Comparison of ENCODE assay signal across 14 cellular contexts in genomic region chr3:10238330-10238995, GRCh38. TPM values are rescaled to one million over a fixed set of nuclear protein-coding genes. Genes with fewer than 3 reads are reported as not detected.
DNase-seq lines count a peak whose midpoint lies in the region; ATAC-seq, FAIRE-seq and TF ChIP-seq lines count a peak whose summit lies in the region.
"Had no signal": no experiment of that assay in that cellular context is flagged by ENCODE, and none has a peak within 500 bp of the region (broad histone marks: within the 10 kb centered on the region; RNA-seq: fewer than 3 reads in every experiment).

No MANE protein-coding gene starts in this region.

- H3K18ac ChIP-seq in H1 (ENCODE audit: extremely low read depth, low read length): no peak overlapping the region

- H3K4me1 Mint-ChIP-seq in activated CD4-positive, alpha-beta memory T cell treated with anti-CD3 and anti-CD28 coated beads, Interleukin-2, amount 10 ng/mL, durations not matched to agents 7 days and 5 days: peaks cover 57% of the 10 kb centered on the region

- H3K4me2 ChIP-seq in BLaER1 treated with 17β-estradiol and CSF1 and Interleukin-3, amounts not matched to agents 10 nM and 100 nM: peak overlapping the region in 6 of 11 experiments; percentile 31 to 68 (median 54); a peak in 11 of 22 replicates
- no peak overlapping the region for H3K4me2 ChIP-seq in H1 (ENCODE audit: insufficient read depth in 1 of 2, low read depth in 2 of 2, low read length in 2 of 2)

- H4K8ac ChIP-seq in H1 (ENCODE audit: extremely low read depth, insufficient read depth, low read length): no peak overlapping the region

- H4K5ac ChIP-seq in H1 (ENCODE audit: insufficient read length, low read depth, low read length): no peak overlapping the region

- H3K9ac ChIP-seq in BLaER1 treated with 17β-estradiol and CSF1 and Interleukin-3, amounts not matched to agents 10 nM and 100 nM: peak overlapping the region in 5 of 11 experiments; percentile 0 to 39 (median 7); a peak in 1 of 22 replicates
- H3K9ac ChIP-seq in H1 (replicated peaks in 1 of 4; ENCODE audit: extremely low read depth in 1 of 4, low read depth in 3 of 4, low read length in 3 of 4): no peak overlapping the region

- no peaks in the 10 kb centered on the region for H3K27me3 ChIP-seq in BLaER1 treated with 17β-estradiol and CSF1 and Interleukin-3, amounts not matched to agents 10 nM and 100 nM
- no peaks in the 10 kb centered on the region for H3K27me3 ChIP-seq in HL-60 (ENCODE audit: insufficient read depth, poor library complexity, severe bottlenecking)
- H3K27me3 ChIP-seq in H1 (replicated peaks in 1 of 4; ENCODE audit: control insufficient read depth in 3 of 4, extremely low read depth in 1 of 4, insufficient read depth in 3 of 4, low read length in 3 of 4): no peaks in the 10 kb centered on the region
- H3K27me3 ChIP-seq: esophagus muscularis mucosa had no signal

- H2BK15ac ChIP-seq in H1 (ENCODE audit: low read length): no peak overlapping the region

- no peaks in the 10 kb centered on the region for H3K79me1 ChIP-seq in H1 (ENCODE audit: low read depth, low read length)

- no peak for TF ChIP-seq EP300 in H1 (IDR thresholded peaks at IDR 0.05; ENCODE audit: borderline replicate concordance in 1 of 2, low read depth in 2 of 2, low read length in 2 of 2)

- H3K23me2 ChIP-seq in H1 (ENCODE audit: low read depth, low read length): no peaks in the 10 kb centered on the region; the same call in 1 of the 2 replicates

- peaks cover 4% of the 10 kb centered on the region for H3K9me3 Mint-ChIP-seq in activated CD4-positive, alpha-beta memory T cell treated with anti-CD3 and anti-CD28 coated beads, Interleukin-2, amount 10 ng/mL, durations not matched to agents 7 days and 5 days

- DNase-seq in HL-60 (ENCODE audit: low read depth in 1 of 2, low spot score in 1 of 2): peak in 1 of 2 experiments; percentile 39
- DNase-seq in activated CD4-positive, alpha-beta memory T cell treated with anti-CD3 and anti-CD28 coated beads, Interleukin-2, amount 10 ng/mL, durations not matched to agents 7 days and 5 days: peak; percentile 68
- no peak for DNase-seq in H1 (ENCODE audit: low read depth in 1 of 2, low spot score in 2 of 2)
- DNase-seq in dermis blood vessel endothelial cell: no peak
- no peak for DNase-seq in iPS-NIHi7 (ENCODE audit: extremely low spot score)
- DNase-seq: caudate nucleus, Karpas-422, mesendoderm had no signal

- H3K4me3 Mint-ChIP-seq in activated CD4-positive, alpha-beta memory T cell treated with anti-CD3 and anti-CD28 coated beads, Interleukin-2, amount 10 ng/mL, durations not matched to agents 7 days and 5 days: no peak overlapping the region

- H3K79me2 ChIP-seq in H1 (ENCODE audit: control insufficient read depth in 1 of 2, insufficient read depth in 2 of 2, low read length in 2 of 2): no peaks in the 10 kb centered on the region

- CTCF ChIA-PET in activated CD4-positive, alpha-beta memory T cell treated with anti-CD3 and anti-CD28 coated beads, Interleukin-2, amount 10 ng/mL, durations not matched to agents 7 days and 5 days (lab: Charles Lee): interaction anchor here (0.6 to 1.5 kb wide), 4 partner anchors 10 to 122 kb away, joined by 3 to 9 read pairs (median 4); partner anchors contain the start of gene TATDN2
- CTCF ChIA-PET in H1 (lab: Charles Lee; ENCODE audit: partially characterized antibody): interaction anchor here (0.9 to 1.1 kb wide), 2 partner anchors 10 to 51 kb away, joined by 3 read pairs; partner anchors contain the start of gene TATDN2

- POLR2A ChIA-PET in activated CD4-positive, alpha-beta memory T cell treated with anti-CD3 and anti-CD28 coated beads, Interleukin-2, amount 10 ng/mL, durations not matched to agents 7 days and 5 days (lab: Charles Lee): interaction anchor here (0.6 to 2.2 kb wide), 7 partner anchors 10 to 97 kb away, joined by 3 to 15 read pairs (median 4); partner anchors contain the start of genes TATDN2 and VHL
- POLR2A ChIA-PET in H1 (lab: Charles Lee; ENCODE audit: partially characterized antibody): interaction anchor here (0.6 to 0.9 kb wide), 3 partner anchors 10 to 11 kb away, joined by 3 read pairs; partner anchors contain the start of gene TATDN2

- no peaks in the 10 kb centered on the region for H3K27me3 Mint-ChIP-seq in activated CD4-positive, alpha-beta memory T cell treated with anti-CD3 and anti-CD28 coated beads, Interleukin-2, amount 10 ng/mL, durations not matched to agents 7 days and 5 days

- H3K4me3 ChIP-seq in BLaER1 treated with 17β-estradiol and CSF1 and Interleukin-3, amounts not matched to agents 10 nM and 100 nM: no peak overlapping the region
- H3K4me3 ChIP-seq in HL-60 (replicated peaks; ENCODE audit: insufficient read depth, low read length) (no peak overlapping the region), H1 (ENCODE audit: extremely low read depth in 1 of 4, insufficient read depth in 2 of 4, low read depth in 3 of 4, low read length in 4 of 4) (no peak overlapping the region)
- H3K4me3 ChIP-seq: esophagus muscularis mucosa had no signal

- TF ChIP-seq CTCF in HL-60 (IDR thresholded peaks at IDR 0.05; ENCODE audit: insufficient read depth, low read length) (no peak), H1 (IDR thresholded peaks at IDR 0.05; ENCODE audit: control extremely low read depth in 1 of 3, insufficient read depth in 1 of 3, low read depth in 1 of 3, low read length in 3 of 3) (no peak)

- H2BK120ac ChIP-seq in H1 (replicated peaks; ENCODE audit: low read depth, low read length): no peak overlapping the region

- no peak overlapping the region for H2BK5ac ChIP-seq in H1 (ENCODE audit: low read depth, low read length)

- H3K56ac ChIP-seq in H1 (replicated peaks; ENCODE audit: insufficient read length, low read depth, low read length): no peak overlapping the region

- peaks cover 38% of the 10 kb centered on the region for H3K36me3 Mint-ChIP-seq in activated CD4-positive, alpha-beta memory T cell treated with anti-CD3 and anti-CD28 coated beads, Interleukin-2, amount 10 ng/mL, durations not matched to agents 7 days and 5 days (ENCODE audit: low read depth)

- no peak for TF ChIP-seq RAD21 in H1 (IDR thresholded peaks at IDR 0.05 in 1 of 2, conservative IDR thresholded peaks at IDR 0.05 in 1 of 2; ENCODE audit: low read depth in 2 of 2, low read length in 2 of 2)

- H2BK12ac ChIP-seq in H1 (ENCODE audit: low read depth, low read length): no peak overlapping the region

- 82% methylated on average over 10 of the region's 14 CpGs; no CpG with 5 or more reads in 1 of the 2 experiments for whole genome bisulfite sequencing in H1 (ENCODE audit: extremely low coverage in 1 of 2, insufficient coverage in 1 of 2, insufficient read length in 1 of 2, insufficient replicate concordance in 2 of 2, low coverage in 1 of 2, low lambda C conversion rate in 2 of 2, missing lambda C conversion rate in 1 of 2), 2 experiments

- H3K4me1 ChIP-seq in BLaER1 treated with 17β-estradiol and CSF1 and Interleukin-3, amounts not matched to agents 10 nM and 100 nM: peaks cover 16 to 58% (median 48%) of the 10 kb centered on the region in 10 experiments
- H3K4me1 ChIP-seq in H1 (replicated peaks in 1 of 4; ENCODE audit: control insufficient read depth in 3 of 4, insufficient read depth in 4 of 4, low read length in 3 of 4): peaks cover 0 to 2% (median 1%) of the 10 kb centered on the region in 4 experiments; a peak in 1 of 7 replicates
- H3K4me1 ChIP-seq: esophagus muscularis mucosa had no signal

- TF ChIP-seq POLR2A in H1 (IDR thresholded peaks at IDR 0.05; ENCODE audit: control extremely low read depth in 1 of 2, low read depth in 2 of 2, low read length in 2 of 2): no peak

- H3K14ac ChIP-seq in H1 (ENCODE audit: insufficient read length): no peak overlapping the region

- no peak overlapping the region for H4K91ac ChIP-seq in H1 (replicated peaks; ENCODE audit: insufficient read length, low read length)

- no peak overlapping the region for H3K23ac ChIP-seq in H1 (ENCODE audit: insufficient read length)

- H3K9me3 ChIP-seq in BLaER1 treated with 17β-estradiol and CSF1 and Interleukin-3, amounts not matched to agents 10 nM and 100 nM (replicated peaks in 1 of 11): peaks cover 0 to 26% (median 5%) of the 10 kb centered on the region in 11 experiments; a peak in 6 of 22 replicates
- no peaks in the 10 kb centered on the region for H3K9me3 ChIP-seq in H1 (ENCODE audit: insufficient read depth in 2 of 2, low read depth in 1 of 2, low read length in 1 of 2)
- H3K9me3 ChIP-seq: esophagus muscularis mucosa had no signal

- FAIRE-seq in H1 (lab: Jason Lieb, UNC): no peak

- H2AK5ac ChIP-seq in H1 (ENCODE audit: low read depth, low read length): no peak overlapping the region

- peaks cover 14 to 83% (median 72%) of the 10 kb centered on the region in 11 experiments; a peak in 20 of 22 replicates for H3K36me3 ChIP-seq in BLaER1 treated with 17β-estradiol and CSF1 and Interleukin-3, amounts not matched to agents 10 nM and 100 nM
- peaks cover 0 to 2% (median 0%) of the 10 kb centered on the region in 4 experiments; a peak in 1 of 8 replicates for H3K36me3 ChIP-seq in H1 (ENCODE audit: control insufficient read depth in 2 of 4, insufficient read depth in 4 of 4, low read length in 3 of 4)

- H4K20me1 ChIP-seq in BLaER1 treated with 17β-estradiol and CSF1 and Interleukin-3, amounts not matched to agents 10 nM and 100 nM: no peaks in the 10 kb centered on the region
- H4K20me1 ChIP-seq in H1 (replicated peaks in 1 of 2; ENCODE audit: control insufficient read depth in 1 of 2, insufficient read depth in 2 of 2, low read length in 2 of 2): no peaks in the 10 kb centered on the region

- peak overlapping the region in 7 of 11 experiments; percentile 19 to 62 (median 35); a peak in 12 of 22 replicates for H3K27ac ChIP-seq in BLaER1 treated with 17β-estradiol and CSF1 and Interleukin-3, amounts not matched to agents 10 nM and 100 nM
- peak overlapping the region; percentile 7; the same call in 1 of the 2 replicates for H3K27ac ChIP-seq in HL-60 (replicated peaks)
- H3K27ac ChIP-seq in H1 (ENCODE audit: low read depth, low read length): no peak overlapping the region
- H3K27ac ChIP-seq: C4-2B, esophagus muscularis mucosa had no signal

- H2BK20ac ChIP-seq in H1 (ENCODE audit: low read length): 0 out of 2 replicates have a peak overlapping the region, but pooled peaks have one; percentile 34

- ATAC-seq in GM18519 (IDR thresholded peaks at IDR 0.05; ENCODE audit: low FRiP score, unreplicated experiment): no peak
- ATAC-seq in HG03439 (IDR thresholded peaks at IDR 0.05; ENCODE audit: unreplicated experiment): no peak

- H3K27ac Mint-ChIP-seq in activated CD4-positive, alpha-beta memory T cell treated with anti-CD3 and anti-CD28 coated beads, Interleukin-2, amount 10 ng/mL, durations not matched to agents 7 days and 5 days: peak overlapping the region; percentile 91

- 0 out of 2 replicates have a peak overlapping the region, but pooled peaks have one; percentile 42 for H2AFZ ChIP-seq in H1 (ENCODE audit: low read length)

- no peak overlapping the region for H3K4ac ChIP-seq in H1 (replicated peaks; ENCODE audit: insufficient read length, low read depth, low read length)

RNA-seq across cellular contexts. Expression of gene TATDN2, which starts 9.8 kb away (rescaled TPM):
- 10 to 100 TPM; 57.1 to 59.5 TPM for total RNA-seq in activated CD4-positive, alpha-beta memory T cell treated with anti-CD3 and anti-CD28 coated beads, Interleukin-2, amount 10 ng/mL, durations not matched to agents 7 days and 5 days
- total RNA-seq in H1 (2021; fragmentation: NEBNext Ultra II Directional; extraction: Animal tissue kit (Norgen Biotek cat#: 25700)): 34.8 and 35.3 TPM in 2 replicates
- 12.1 and 12.3 TPM in 2 replicates for polyA plus RNA-seq in H1 (2011; rRNA removed)
- polyA plus RNA-seq in H1 (2011; cell fraction: cytosol; rRNA removed): 11.5 TPM
- 17.6 TPM for polyA plus RNA-seq in H1 (2011; cell fraction: nucleus; rRNA removed)
- 21.3 to 23.2 TPM (median 21.9 TPM) in 4 replicates for polyA plus RNA-seq in H1 (2012, experiment 1 of 2)
- polyA plus RNA-seq in H1 (2012, experiment 2 of 2): 18.4 TPM
- 14.6 TPM for polyA plus RNA-seq in H1 (2013, experiment 1 of 2)
- 15.0 TPM for polyA plus RNA-seq in H1 (2013, experiment 2 of 2)
- 39.2 and 40.9 TPM in 2 replicates for polyA minus RNA-seq in H1 (2011; rRNA and poly(A)+ RNA removed)
- 13.6 TPM for polyA minus RNA-seq in H1 (2011; cell fraction: cytosol; rRNA and poly(A)+ RNA removed)
- polyA minus RNA-seq in H1 (2011; cell fraction: nucleus; rRNA and poly(A)+ RNA removed): 36.3 TPM
- total RNA-seq in dermis blood vessel endothelial cell: 11.4 and 13.8 TPM in 2 replicates

RNA-seq across cellular contexts. Expression of gene GHRL, which starts 54.3 kb away (rescaled TPM):
- total RNA-seq in activated CD4-positive, alpha-beta memory T cell treated with anti-CD3 and anti-CD28 coated beads, Interleukin-2, amount 10 ng/mL, durations not matched to agents 7 days and 5 days: under 1 TPM; 0.91 to 0.95 TPM
- total RNA-seq in H1 (2021; fragmentation: NEBNext Ultra II Directional; extraction: Animal tissue kit (Norgen Biotek cat#: 25700)): 0.35 TPM in 1 of 2 replicates, not detected in the other
- polyA plus RNA-seq in H1 (2011; rRNA removed): 0.06 and 0.32 TPM in 2 replicates
- polyA plus RNA-seq in H1 (2011; cell fraction: cytosol; rRNA removed): 0.13 TPM
- polyA plus RNA-seq in H1 (2011; cell fraction: nucleus; rRNA removed): 0.57 TPM
- 0.23 to 0.87 TPM (median 0.50 TPM) in 3 of 4 replicates, not detected in the other for polyA plus RNA-seq in H1 (2012, experiment 1 of 2)
- not detected for polyA plus RNA-seq in H1 (2012, experiment 2 of 2)
- polyA plus RNA-seq in H1 (2013, experiment 1 of 2): 0.14 TPM
- 0.26 TPM for polyA plus RNA-seq in H1 (2013, experiment 2 of 2)
- polyA minus RNA-seq in H1 (2011; rRNA and poly(A)+ RNA removed): 0.29 and 0.57 TPM in 2 replicates
- polyA minus RNA-seq in H1 (2011; cell fraction: cytosol; rRNA and poly(A)+ RNA removed): not detected
- 1.00 TPM for polyA minus RNA-seq in H1 (2011; cell fraction: nucleus; rRNA and poly(A)+ RNA removed)
- 0.19 and 0.68 TPM in 2 replicates for total RNA-seq in dermis blood vessel endothelial cell
- total RNA-seq: SK-MEL-5 had no signal

Comparison
In these comparisons a context has a peak if more than half of its experiments do, and no peak if none do; other contexts are left out.
1. H3K4me2 ChIP-seq: peak in BLaER1 treated with 17β-estradiol and CSF1 and Interleukin-3, amounts not matched to agents 10 nM and 100 nM (6 of 11); none in H1 (0 of 2).